18 cellular contexts compared by ENCODE assay signal in the genomic region with DNA sequence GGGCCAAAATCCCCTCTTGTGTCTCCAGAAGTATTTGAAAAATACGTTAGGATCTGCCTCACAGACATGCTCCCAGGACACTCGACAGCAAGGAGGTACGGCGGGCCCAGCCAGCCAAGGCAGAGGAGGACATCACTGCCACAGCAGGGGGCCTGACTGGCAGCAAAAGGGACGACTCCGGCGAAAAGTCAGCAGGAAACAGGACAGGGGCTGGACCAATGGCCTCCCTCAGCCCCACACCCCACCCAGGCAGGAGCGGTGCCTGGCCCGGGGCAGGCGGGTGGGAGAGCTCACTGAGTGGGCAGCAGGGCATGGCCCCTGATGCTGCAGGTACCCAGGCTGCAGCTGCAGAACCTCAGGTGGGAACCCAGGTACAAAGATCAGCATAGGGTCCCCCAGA.
"Had no signal": no experiment of that assay in that cellular context is flagged by ENCODE, and none has a peak within 500 bp of the region (broad histone marks: within the 10 kb centered on the region; RNA-seq: fewer than 3 reads in every experiment).

No MANE protein-coding gene starts in this region.

- H3K36me3 ChIP-seq: sigmoid colon, uterus had no signal

- H3K4me2 ChIP-seq: hepatocyte had no signal

- H3K4me1 ChIP-seq: testis, uterus had no signal

- DNase-seq: activated effector memory CD4-positive, alpha-beta T cell treated with anti-CD3 and anti-CD28 coated beads, Interleukin-2, amount 50 U/mL, for 16 hours; activated naive CD4-positive, alpha-beta T cell treated with anti-CD3 and anti-CD28 coated beads, Interleukin-2, amount 50 U/mL, for 16 hours; activated naive CD8-positive, alpha-beta T cell treated with anti-CD3 and anti-CD28 coated beads, Interleukin-2, amount 50 U/mL, for 24 hours; anterior cingulate cortex; caudate nucleus; effector CD8-positive, alpha-beta T cell; foreskin melanocyte; left colon; mucosa of descending colon; retina; sigmoid colon; stimulated activated CD4-positive, alpha-beta T cell treated with anti-CD3 and anti-CD28 coated beads, Interleukin-2, amount 100 ng/mL, for 48 hours; stimulated activated naive CD4-positive, alpha-beta T cell; T-helper 9 cell; testis; trophoblast cell; uterus had no signal

- H3K4me3 ChIP-seq: hepatocyte, mucosa of descending colon, sigmoid colon, testis, uterus had no signal

- H3K27me3 ChIP-seq: hepatocyte, sigmoid colon, testis, uterus had no signal

- H2AFZ ChIP-seq: hepatocyte had no signal

- H3K27ac ChIP-seq: hepatocyte, sigmoid colon, testis, uterus had no signal

- H3K9me3 ChIP-seq: mucosa of descending colon, sigmoid colon, testis, uterus had no signal
